ENCODE assay signal across 8 cellular contexts in the genomic region with DNA sequence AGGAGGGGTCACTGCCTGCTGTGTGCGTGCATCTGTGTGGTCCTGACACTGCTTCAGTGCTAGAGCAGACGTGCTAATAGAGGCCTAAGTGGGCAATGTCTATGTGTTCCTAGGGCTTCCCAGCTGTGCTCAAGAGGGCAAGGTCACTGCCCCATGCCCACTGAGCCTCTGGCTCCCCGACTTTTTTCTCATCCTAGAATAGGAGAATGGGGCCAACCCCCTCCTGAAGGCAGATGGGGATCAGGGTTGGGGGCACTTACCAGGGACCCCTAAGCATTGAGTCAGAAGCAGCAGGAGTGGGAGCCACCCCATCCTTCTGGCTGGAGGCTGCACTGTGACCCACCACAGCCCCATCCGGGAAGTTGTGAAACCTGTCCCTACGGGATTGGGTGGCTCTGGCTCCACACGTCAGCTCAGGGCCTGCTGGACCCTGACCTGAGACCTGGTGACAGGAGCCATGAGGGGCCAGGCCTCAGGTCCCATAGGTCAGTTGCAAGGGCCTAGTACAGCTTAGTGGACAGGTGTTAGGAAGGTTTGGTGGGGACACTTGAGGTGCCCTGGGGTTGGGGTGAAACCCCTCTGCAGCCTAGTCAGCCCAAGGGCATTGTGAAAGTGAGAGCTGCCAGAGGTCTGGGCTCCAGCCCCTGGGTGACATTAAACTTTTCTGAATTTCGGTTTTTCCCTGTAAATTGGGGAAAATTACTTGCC. TPM values are rescaled to one million over a fixed set of nuclear protein-coding genes. Genes with fewer than 3 reads are reported as not detected.
DNase-seq lines count a peak whose midpoint lies in the region; ATAC-seq and TF ChIP-seq lines count a peak whose summit lies in the region.
"Not testable (repeated sequence)": the region's sequence is repeated elsewhere in the genome, so short reads cannot be mapped to it uniquely, and the experiment has no call there.

No MANE protein-coding gene starts in this region.

- not testable (repeated sequence) for H3K9me3 ChIP-seq in Caco-2; HCT116 (ENCODE audit: control insufficient read depth in 1 of 2, insufficient read depth in 1 of 2, low read depth in 1 of 2, low read length in 2 of 2); Loucy (ENCODE audit: insufficient read depth, low read depth, low read length); iPS-18a (ENCODE audit: control insufficient read depth, low read depth, low read length); stomach smooth muscle (ENCODE audit: control insufficient read depth in 2 of 2, low read length in 2 of 2)

- H3K9ac ChIP-seq in HCT116 (ENCODE audit: low read length) (peak overlapping the region; percentile 91), Loucy (ENCODE audit: low read depth, low read length, poor library complexity, severe bottlenecking) (peak overlapping the region; percentile 94), iPS-18a (ENCODE audit: low read length) (peak overlapping the region; percentile 82), stomach smooth muscle (ENCODE audit: low read length in 2 of 2) (peak overlapping the region; percentile 85 to 93)

- not testable (repeated sequence) for BruUV-seq in Caco-2 (replicated peaks; lab: Mats Ljungman, UMichigan); HCT116 (replicated peaks; lab: Mats Ljungman, UMichigan)

- ATAC-seq in HCT116, result peak; percentile 2; the same call in 1 of the 2 replicates
- peak; percentile 2 for ATAC-seq in activated CD8-positive, alpha-beta T cell treated with anti-CD3 and anti-CD28 coated beads, Interleukin-2, amount 10 ng/mL, durations not matched to agents 7 days and 5 days

- H3K79me2 ChIP-seq in HCT116 (ENCODE audit: insufficient read depth, low read length) (peaks cover 15% of the 10 kb centered on the region), Loucy (ENCODE audit: insufficient read depth, low read length) (peaks cover 21% of the 10 kb centered on the region)

- TF ChIP-seq CTCF in Caco-2 (IDR thresholded peaks at IDR 0.05; ENCODE audit: insufficient read depth in 1 of 2, low read depth in 1 of 2, low read length in 1 of 2, severe bottlenecking in 1 of 2, unreplicated experiment in 1 of 2); HCT116 (IDR thresholded peaks at IDR 0.05 in 2 of 3, conservative IDR thresholded peaks at IDR 0.05 in 1 of 3; ENCODE audit: borderline replicate concordance in 1 of 3, insufficient read depth in 1 of 3, low read depth in 2 of 3, low read length in 2 of 3); Loucy (conservative IDR thresholded peaks at IDR 0.05; ENCODE audit: low read length); coronary artery (IDR thresholded peaks at IDR 0.05); neural crest cell (conservative IDR thresholded peaks at IDR 0.05): not testable (repeated sequence)

- H3K4me3 ChIP-seq in Caco-2 (ENCODE audit: low read depth, low read length) (peak overlapping the region; percentile 96), HCT116 (replicated peaks in 1 of 2; ENCODE audit: low read depth in 1 of 2, low read length in 2 of 2) (peak overlapping the region; percentile 89 to 97), Loucy (ENCODE audit: low read length, poor library complexity, severe bottlenecking) (peak overlapping the region; percentile 96), coronary artery (peak overlapping the region; percentile 85), iPS-18a (ENCODE audit: low read length) (peak overlapping the region; percentile 96), stomach smooth muscle (ENCODE audit: low read length in 2 of 2) (peak overlapping the region; percentile 81 to 96)

- RAD21 ChIA-PET in HCT116 (lab: Charles Lee; ENCODE audit: low non-redundant PET in 1 of 2, low total read pairs in 2 of 2, uncharacterized antibody in 2 of 2, unreplicated experiment in 2 of 2), result not testable (repeated sequence)

- not testable (repeated sequence) for H4K20me1 ChIP-seq in HCT116 (ENCODE audit: insufficient read depth); Loucy (ENCODE audit: insufficient read depth, low read length, poor library complexity, severe bottlenecking)

- intact Hi-C loops in Caco-2 (cut with micrococcal nuclease; ENCODE audit: unreplicated experiment); HCT116 (cut with micrococcal nuclease): not testable (repeated sequence)

- not testable (repeated sequence) for H3K9me3 Mint-ChIP-seq in Caco-2 (ENCODE audit: unreplicated experiment); activated CD8-positive, alpha-beta T cell treated with anti-CD3 and anti-CD28 coated beads, Interleukin-2, amount 10 ng/mL, durations not matched to agents 7 days and 5 days (ENCODE audit: insufficient read depth); neural crest cell

- H3K27ac Mint-ChIP-seq in Caco-2 (ENCODE audit: unreplicated experiment) (peak overlapping the region; percentile 91), neural crest cell (ENCODE audit: unreplicated experiment) (peak overlapping the region; percentile 75)
- H3K27ac Mint-ChIP-seq in activated CD8-positive, alpha-beta T cell treated with anti-CD3 and anti-CD28 coated beads, Interleukin-2, amount 10 ng/mL, durations not matched to agents 7 days and 5 days, result peak overlapping the region; percentile 95

- H3K4me2 ChIP-seq in HCT116 (ENCODE audit: low read length), result peak overlapping the region; percentile 87
- H3K4me2 ChIP-seq in Loucy (ENCODE audit: low read depth, low read length, poor library complexity, severe bottlenecking), result peak overlapping the region; percentile 97

- H3K4me1 Mint-ChIP-seq in Caco-2 (ENCODE audit: low read depth, unreplicated experiment) (peaks cover 11% of the 10 kb centered on the region), neural crest cell (peaks cover 25% of the 10 kb centered on the region)
- H3K4me1 Mint-ChIP-seq in activated CD8-positive, alpha-beta T cell treated with anti-CD3 and anti-CD28 coated beads, Interleukin-2, amount 10 ng/mL, durations not matched to agents 7 days and 5 days (ENCODE audit: low read depth), result peaks cover 39% of the 10 kb centered on the region

- not testable (repeated sequence) for H3K36me3 ChIP-seq in Caco-2 (ENCODE audit: control insufficient read depth, insufficient read depth, low read length); HCT116 (ENCODE audit: control insufficient read depth in 1 of 2, insufficient read depth in 2 of 2, low read length in 2 of 2); Loucy (ENCODE audit: insufficient read depth, low read length); iPS-18a (ENCODE audit: control insufficient read depth, low read depth, low read length); stomach smooth muscle (ENCODE audit: control insufficient read depth in 2 of 2, insufficient read depth in 2 of 2, low read length in 2 of 2)

- TF ChIP-seq RAD21 in HCT116 (IDR thresholded peaks at IDR 0.05; ENCODE audit: low read depth), result not testable (repeated sequence)

- DNase-seq in Caco-2, result peak; percentile 48 to 75
- not testable (repeated sequence) for DNase-seq in HCT116 (ENCODE audit: low read depth, low spot score); activated CD8-positive, alpha-beta T cell treated with anti-CD3 and anti-CD28 coated beads, Interleukin-2, amount 10 ng/mL, durations not matched to agents 7 days and 5 days; coronary artery (ENCODE audit: low spot score); neural crest cell (ENCODE audit: low read depth, low spot score)

- not testable (repeated sequence) for TF ChIP-seq POLR2A in HCT116 (IDR thresholded peaks at IDR 0.05; ENCODE audit: borderline replicate concordance, extremely low read depth, insufficient read depth, insufficient read length)

- H3K36me3 Mint-ChIP-seq in Caco-2 (ENCODE audit: insufficient read depth, unreplicated experiment), result peaks cover 48% of the 10 kb centered on the region
- H3K36me3 Mint-ChIP-seq in activated CD8-positive, alpha-beta T cell treated with anti-CD3 and anti-CD28 coated beads, Interleukin-2, amount 10 ng/mL, durations not matched to agents 7 days and 5 days (ENCODE audit: low read depth); neural crest cell (ENCODE audit: low read depth): not testable (repeated sequence)

- not testable (repeated sequence) for H3K27me3 Mint-ChIP-seq in Caco-2 (ENCODE audit: insufficient read depth, unreplicated experiment); activated CD8-positive, alpha-beta T cell treated with anti-CD3 and anti-CD28 coated beads, Interleukin-2, amount 10 ng/mL, durations not matched to agents 7 days and 5 days (ENCODE audit: low read depth)
- H3K27me3 Mint-ChIP-seq in neural crest cell (ENCODE audit: low read depth), result peaks cover 18% of the 10 kb centered on the region

- not testable (repeated sequence) for H3K4me1 ChIP-seq in Caco-2; Loucy (ENCODE audit: insufficient read depth, low read length, poor library complexity, severe bottlenecking); iPS-18a (ENCODE audit: control insufficient read depth, low read depth, low read length)
- peaks cover 4 to 14% of the 10 kb centered on the region in 2 experiments; a peak in 3 of 4 replicates for H3K4me1 ChIP-seq in HCT116 (ENCODE audit: control insufficient read depth in 1 of 2, insufficient read depth in 2 of 2, low read length in 2 of 2)
- H3K4me1 ChIP-seq in stomach smooth muscle (ENCODE audit: control insufficient read depth, insufficient read depth, low read length), result peaks cover 26% of the 10 kb centered on the region

- H3K9me2 ChIP-seq in HCT116 (ENCODE audit: insufficient read depth); Loucy (replicated peaks; ENCODE audit: low read depth, low read length): not testable (repeated sequence)

- POLR2A ChIA-PET in Caco-2 (lab: Charles Lee), result interaction anchor here (0.6 kb wide), 1 partner anchor 101 kb away, joined by 3 read pairs; no protein-coding TSS in a partner anchor
- POLR2A ChIA-PET in HCT116 (lab: Charles Lee), result not testable (repeated sequence)
- POLR2A ChIA-PET in activated CD8-positive, alpha-beta T cell treated with anti-CD3 and anti-CD28 coated beads, Interleukin-2, amount 10 ng/mL, durations not matched to agents 7 days and 5 days (lab: Charles Lee), result interaction anchor here (1.4 kb wide), 1 partner anchor 115 kb away, joined by 3 read pairs; the partner anchor contains the start of gene INKA1

- not testable (repeated sequence) for H3F3A ChIP-seq in Loucy (ENCODE audit: low read depth)

- not testable (repeated sequence) for H3K27me3 ChIP-seq in Caco-2 (replicated peaks; ENCODE audit: control insufficient read depth, insufficient read depth, low read length); HCT116 (ENCODE audit: insufficient read depth, low read length); Loucy (ENCODE audit: insufficient read depth, low read length, poor library complexity, severe bottlenecking); iPS-18a (ENCODE audit: control insufficient read depth, insufficient read depth, low read length); stomach smooth muscle (ENCODE audit: control insufficient read depth in 1 of 2, insufficient read depth in 2 of 2, low read length in 2 of 2)

- CTCF ChIA-PET in Caco-2 (lab: Charles Lee); HCT116 (lab: Charles Lee): not testable (repeated sequence)
- CTCF ChIA-PET in activated CD8-positive, alpha-beta T cell treated with anti-CD3 and anti-CD28 coated beads, Interleukin-2, amount 10 ng/mL, durations not matched to agents 7 days and 5 days (lab: Charles Lee), result interaction anchor here (1.2 kb wide), 1 partner anchor 151 kb away, joined by 3 read pairs; no protein-coding TSS in a partner anchor

- not testable (repeated sequence) for H2AFZ ChIP-seq in HCT116 (ENCODE audit: low read depth, low read length, poor library complexity, severe bottlenecking)
- peak overlapping the region; percentile 96 for H2AFZ ChIP-seq in Loucy (ENCODE audit: low read length)

- peak overlapping the region; percentile 91 for H3K4me3 Mint-ChIP-seq in Caco-2 (ENCODE audit: unreplicated experiment)
- peak overlapping the region; percentile 97 for H3K4me3 Mint-ChIP-seq in activated CD8-positive, alpha-beta T cell treated with anti-CD3 and anti-CD28 coated beads, Interleukin-2, amount 10 ng/mL, durations not matched to agents 7 days and 5 days
- H3K4me3 Mint-ChIP-seq in neural crest cell, result peak overlapping the region; percentile 97

- H3K27ac ChIP-seq in HCT116 (ENCODE audit: low read depth, low read length) (peak overlapping the region; percentile 66), coronary artery (peak overlapping the region; percentile 50 to 76)
- not testable (repeated sequence) for H3K27ac ChIP-seq in iPS-18a (ENCODE audit: low read length); stomach smooth muscle (ENCODE audit: low read length)

RNA-seq across cellular contexts. Expression of gene MST1, which starts 0.8 kb away (rescaled TPM):
- total RNA-seq in Caco-2 (2022), result 12.6 and 15.4 TPM in 2 replicates
- total RNA-seq in HCT116 (2021; ENCODE audit: unreplicated experiment), result 15.4 TPM
- polyA plus RNA-seq in HCT116 (2012), result 11.6 and 11.8 TPM in 2 replicates
- 1 to 10 TPM; 3.8 to 4.7 TPM for total RNA-seq in activated CD8-positive, alpha-beta T cell treated with anti-CD3 and anti-CD28 coated beads, Interleukin-2, amount 10 ng/mL, durations not matched to agents 7 days and 5 days
- 15.0 and 18.1 TPM in 2 replicates for total RNA-seq in neural crest cell

RNA-seq across cellular contexts. Expression of gene RNF123, which starts 0.9 kb away (rescaled TPM):
- total RNA-seq in Caco-2 (2022) (45.2 and 50.3 TPM in 2 replicates), HCT116 (2021; ENCODE audit: unreplicated experiment) (71.9 TPM), neural crest cell (42.4 and 44.9 TPM in 2 replicates)
- polyA plus RNA-seq in HCT116 (2012), result 49.7 and 51.5 TPM in 2 replicates
- 10 to 100 TPM; 36.3 to 45.8 TPM for total RNA-seq in activated CD8-positive, alpha-beta T cell treated with anti-CD3 and anti-CD28 coated beads, Interleukin-2, amount 10 ng/mL, durations not matched to agents 7 days and 5 days

RNA-seq across cellular contexts. Expression of gene APEH, which starts 14.3 kb away (rescaled TPM):
- total RNA-seq in Caco-2 (2022) (236 and 279 TPM in 2 replicates), HCT116 (2021; ENCODE audit: unreplicated experiment) (246 TPM), neural crest cell (150 and 162 TPM in 2 replicates)
- 185 and 207 TPM in 2 replicates for polyA plus RNA-seq in HCT116 (2012)
- 100 to 1,000 TPM; 179 to 192 TPM for total RNA-seq in activated CD8-positive, alpha-beta T cell treated with anti-CD3 and anti-CD28 coated beads, Interleukin-2, amount 10 ng/mL, durations not matched to agents 7 days and 5 days

RNA-seq across cellular contexts. Expression of gene AMIGO3, which starts 31.0 kb away (rescaled TPM):
- not detected in 2 replicates for total RNA-seq in Caco-2 (2022)
- total RNA-seq in HCT116 (2021; ENCODE audit: unreplicated experiment), result 0.32 TPM
- 1.1 and 1.3 TPM in 2 replicates for polyA plus RNA-seq in HCT116 (2012)
- 1 to 10 TPM in 1 of 2 experiments, under 1 TPM in 1; 0.95 to 2.0 TPM for total RNA-seq in activated CD8-positive, alpha-beta T cell treated with anti-CD3 and anti-CD28 coated beads, Interleukin-2, amount 10 ng/mL, durations not matched to agents 7 days and 5 days
- 0.89 and 0.96 TPM in 2 replicates for total RNA-seq in neural crest cell

RNA-seq across cellular contexts. Expression of gene GMPPB, which starts 35.3 kb away (rescaled TPM):
- total RNA-seq in Caco-2 (2022), result 26.2 and 26.5 TPM in 2 replicates
- total RNA-seq in HCT116 (2021; ENCODE audit: unreplicated experiment), result 24.1 TPM
- polyA plus RNA-seq in HCT116 (2012), result 18.6 and 26.6 TPM in 2 replicates
- total RNA-seq in activated CD8-positive, alpha-beta T cell treated with anti-CD3 and anti-CD28 coated beads, Interleukin-2, amount 10 ng/mL, durations not matched to agents 7 days and 5 days, result 10 to 100 TPM; 50.4 to 53.0 TPM
- total RNA-seq in neural crest cell, result 40.1 and 46.1 TPM in 2 replicates
